Comparison of ENCODE assay signal across 27 cellular contexts in genomic region chr3:36309092-36309491, GRCh38.
DNase-seq lines count a peak whose midpoint lies in the region; ATAC-seq and TF ChIP-seq lines count a peak whose summit lies in the region.
"Had no signal": no experiment of that assay in that cellular context is flagged by ENCODE, and none has a peak within 500 bp of the region (broad histone marks: within the 10 kb centered on the region; RNA-seq: fewer than 3 reads in every experiment).

No MANE protein-coding gene starts in this region.

- peak; percentile 76 for ATAC-seq in SK-N-SH treated with all-trans-retinoic acid at 6 μM for 48 hours
- ATAC-seq: A549; CD8-positive, alpha-beta T cell had no signal

- no peak for TF ChIP-seq CTCF in SK-N-SH (IDR thresholded peaks at IDR 0.05)

- no peaks in the 10 kb centered on the region for H3F3A ChIP-seq in SK-N-SH (replicated peaks; ENCODE audit: insufficient read depth)

- DNase-seq in SK-N-SH, result no peak
- DNase-seq: 8988T; ACHN; AML-193; BE2C; C1 segment of cervical spinal cord; Caco-2; Calu3; CD4-positive, alpha-beta memory T cell; CD4-positive, alpha-beta T cell; CD4-positive, CD25-positive, alpha-beta regulatory T cell; CD8-positive, alpha-beta memory T cell; CD8-positive, alpha-beta T cell; COR-L47; DMS 273 treated with DMSO at 0.1 percent for 48 hours; DMS153; DMS53; DMS79; DMS79 treated with DMSO at 0.1 percent for 48 hours; DND-41; EL had no signal

- H3K4me1 ChIP-seq in SK-N-SH (ENCODE audit: control insufficient read depth in 1 of 2, insufficient read depth in 2 of 2, low read depth in 1 of 2, low read length in 1 of 2), result peaks cover 0 to 2% of the 10 kb centered on the region in 2 experiments; a peak in 1 of 4 replicates
- H3K4me1 ChIP-seq: A549; BE2C; BLaER1; BLaER1 treated with 17β-estradiol and CSF1 and Interleukin-3, amounts not matched to agents 10 nM and 100 nM; Caco-2 had no signal

- H3K9me2 ChIP-seq in SK-N-SH, result no peaks in the 10 kb centered on the region

- no peak for TF ChIP-seq EP300 in SK-N-SH (IDR thresholded peaks at IDR 0.05; ENCODE audit: borderline replicate concordance in 1 of 2, low read depth in 1 of 2, low read length in 1 of 2)

- no peaks in the 10 kb centered on the region for H3K79me2 ChIP-seq in SK-N-SH (ENCODE audit: insufficient read depth)

- H3K27ac ChIP-seq in SK-N-SH (ENCODE audit: low read depth in 2 of 2, low read length in 1 of 2), result no peak overlapping the region
- H3K27ac ChIP-seq: 22Rv1; A549; BLaER1; BLaER1 treated with 17β-estradiol and CSF1 and Interleukin-3, amounts not matched to agents 10 nM and 100 nM; C4-2B had no signal

- no peak overlapping the region for H3K9ac ChIP-seq in SK-N-SH
- H3K9ac ChIP-seq: BLaER1; BLaER1 treated with 17β-estradiol and CSF1 and Interleukin-3, amounts not matched to agents 10 nM and 100 nM had no signal

- H3K4me2 ChIP-seq in SK-N-SH, result no peak overlapping the region
- H3K4me2 ChIP-seq: A549; BLaER1; BLaER1 treated with 17β-estradiol and CSF1 and Interleukin-3, amounts not matched to agents 10 nM and 100 nM had no signal

- H3K4me3 ChIP-seq in SK-N-SH (ENCODE audit: low read depth in 2 of 2, low read length in 1 of 2), result no peak overlapping the region
- H3K4me3 ChIP-seq: A549; BLaER1; BLaER1 treated with 17β-estradiol and CSF1 and Interleukin-3, amounts not matched to agents 10 nM and 100 nM had no signal

- no peaks in the 10 kb centered on the region for H3K9me3 ChIP-seq in SK-N-SH
- H3K9me3 ChIP-seq: A549; BE2C; BLaER1; BLaER1 treated with 17β-estradiol and CSF1 and Interleukin-3, amounts not matched to agents 10 nM and 100 nM; Caco-2 had no signal

- H3K36me3 ChIP-seq in SK-N-SH (replicated peaks in 1 of 2; ENCODE audit: control insufficient read depth in 1 of 2, insufficient read depth in 2 of 2, low read length in 1 of 2), result no peaks in the 10 kb centered on the region
- H3K36me3 ChIP-seq: BE2C; BLaER1; BLaER1 treated with 17β-estradiol and CSF1 and Interleukin-3, amounts not matched to agents 10 nM and 100 nM had no signal

- H3K27me3 ChIP-seq in SK-N-SH (ENCODE audit: insufficient read depth), result no peaks in the 10 kb centered on the region
- H3K27me3 ChIP-seq: BE2C; BLaER1; BLaER1 treated with 17β-estradiol and CSF1 and Interleukin-3, amounts not matched to agents 10 nM and 100 nM had no signal

- no peak overlapping the region for H2AFZ ChIP-seq in SK-N-SH (ENCODE audit: low read depth)

- WGBS in SK-N-SH (ENCODE audit: low lambda C conversion rate), result 16% methylated on average over 1 of the region's 1 CpG

- POLR2A ChIA-PET in SK-N-SH (lab: Yijun Ruan, JAX), result no interaction called here

- TF ChIP-seq RAD21 in SK-N-SH (IDR thresholded peaks at IDR 0.05; ENCODE audit: low read length), result no peak

- H4K20me1 ChIP-seq in SK-N-SH (ENCODE audit: insufficient read depth), result no peaks in the 10 kb centered on the region
- H4K20me1 ChIP-seq: BLaER1; BLaER1 treated with 17β-estradiol and CSF1 and Interleukin-3, amounts not matched to agents 10 nM and 100 nM had no signal

- CTCF ChIA-PET in SK-N-SH (lab: Yijun Ruan, JAX), result no interaction called here

TF ChIP-seq in SK-N-SH treated with all-trans-retinoic acid at 6 μM for 48 hours, 23 proteins besides CTCF, POLR2A, EP300 and RAD21:
- TF ChIP-seq ZNF70 (CRISPR knock-in tag; IDR thresholded peaks at IDR 0.05) (no peak), ZFP30 (CRISPR knock-in tag; IDR thresholded peaks at IDR 0.05) (no peak), ZNF8 (CRISPR knock-in tag; IDR thresholded peaks at IDR 0.05) (no peak), PPARA (CRISPR knock-in tag; IDR thresholded peaks at IDR 0.05; ENCODE audit: borderline replicate concordance) (no peak), ISL1 (CRISPR knock-in tag; IDR thresholded peaks at IDR 0.05) (peak; percentile 72), OSR1 (CRISPR knock-in tag; IDR thresholded peaks at IDR 0.05) (no peak), ZFP3 (CRISPR knock-in tag; IDR thresholded peaks at IDR 0.05) (no peak), TSHZ2 (CRISPR knock-in tag; IDR thresholded peaks at IDR 0.05) (no peak), ARNTL (CRISPR knock-in tag; IDR thresholded peaks at IDR 0.05; ENCODE audit: borderline replicate concordance, low read depth) (no peak), ZC3H10 (CRISPR knock-in tag; IDR thresholded peaks at IDR 0.05) (peak; percentile 63; the same call in 1 of the 2 replicates)

TF ChIP-seq in SK-N-SH, 30 proteins besides CTCF, POLR2A, EP300 and RAD21:
- no peak for TF ChIP-seq RXRA (IDR thresholded peaks at IDR 0.05; ENCODE audit: borderline replicate concordance, low read depth)
